9 cellular contexts compared by ENCODE assay signal in genomic region chr3:187368765-187369450, GRCh38. TPM values are rescaled to one million over a fixed set of nuclear protein-coding genes. Genes with fewer than 3 reads are reported as not detected.
DNase-seq lines count a peak whose midpoint lies in the region; ATAC-seq and TF ChIP-seq lines count a peak whose summit lies in the region.
"Had no signal": no experiment of that assay in that cellular context is flagged by ENCODE, and none has a peak within 500 bp of the region (broad histone marks: within the 10 kb centered on the region; RNA-seq: fewer than 3 reads in every experiment).

No MANE protein-coding gene starts in this region.

- no peak for TF ChIP-seq EP300 in stomach (IDR thresholded peaks at IDR 0.05)

- CTCF ChIA-PET in T-cell (lab: Charles Lee): interaction anchor here (0.7 to 1.4 kb wide), 7 partner anchors 33 to 371 kb away, joined by 3 to 6 read pairs (median 4); no protein-coding TSS in a partner anchor

- H3K9me3 ChIP-seq in left ventricle myocardium inferior (replicated peaks): no peaks in the 10 kb centered on the region
- H3K9me3 ChIP-seq in stomach: no peaks in the 10 kb centered on the region

- H3K4me1 Mint-ChIP-seq in T-cell: peaks cover 31 to 50% (median 36%) of the 10 kb centered on the region in 3 donors

- in situ Hi-C loops in G401 (cut with HindIII; ENCODE audit: low sequenced_read_pairs): no loop called here

- H3K4me1 ChIP-seq in left ventricle myocardium inferior (peaks cover 23% of the 10 kb centered on the region), stomach (peaks cover 6 to 27% (median 16%) of the 10 kb centered on the region in 4 donors)

- intact Hi-C loops in left ventricle myocardium inferior (cut with micrococcal nuclease) (no loop called here), stomach (cut with DNase I; ENCODE audit: low total_unique reads) (no loop called here)

- H3K36me3 Mint-ChIP-seq in T-cell: peaks cover 43% of the 10 kb centered on the region

- 8 to 31% (median 20%) methylated on average over 4 of the region's 4 CpGs for WGBS in stomach, 5 donors

- TF ChIP-seq CTCF in left ventricle myocardium inferior (IDR thresholded peaks at IDR 0.05; ENCODE audit: borderline replicate concordance) (no peak), stomach (IDR thresholded peaks at IDR 0.05) (no peak)

- H3K4me3 Mint-ChIP-seq in T-cell: peak overlapping the region; percentile 91 to 96 (median 95)

- H3K27ac ChIP-seq in left ventricle myocardium inferior (replicated peaks) (peak overlapping the region; percentile 90), stomach (peak overlapping the region; percentile 89 to 97 (median 94))

- peaks cover 0 to 16% (median 0%) of the 10 kb centered on the region in 3 donors for H3K9me3 Mint-ChIP-seq in T-cell

- peaks cover 17% of the 10 kb centered on the region for H3K36me3 ChIP-seq in left ventricle myocardium inferior
- peaks cover 0 to 25% (median 18%) of the 10 kb centered on the region in 4 donors for H3K36me3 ChIP-seq in stomach

- peak; percentile 37 for ATAC-seq in HG02759 (IDR thresholded peaks at IDR 0.05; ENCODE audit: unreplicated experiment)
- ATAC-seq in T-cell (replicated peaks in 1 of 4): peak; percentile 28 to 43 (median 36)
- ATAC-seq in GM18873 (IDR thresholded peaks at IDR 0.05; ENCODE audit: low FRiP score, unreplicated experiment): no peak
- ATAC-seq: HCT116 had no signal

- DNase-seq in T-cell (peak in 1 of 34 experiments; percentile 3), left ventricle myocardium inferior (no peak), stomach (no peak), G401 (ENCODE audit: low spot score) (no peak)
- DNase-seq in activated CD8-positive, alpha-beta memory T cell treated with anti-CD3 and anti-CD28 coated beads, Interleukin-2, amount 50 U/mL, for 48 hours: no peak

- no peak for TF ChIP-seq POLR2A in stomach (IDR thresholded peaks at IDR 0.05)

- H3K4me3 ChIP-seq in GM08714 (ENCODE audit: low read length) (peak overlapping the region; percentile 99), left ventricle myocardium inferior (peak overlapping the region; percentile 67), stomach (peak overlapping the region; percentile 52 to 57 (median 55))

- no peaks in the 10 kb centered on the region for H3K27me3 ChIP-seq in left ventricle myocardium inferior (ENCODE audit: low read depth)
- no peaks in the 10 kb centered on the region for H3K27me3 ChIP-seq in stomach

- H3K27ac Mint-ChIP-seq in T-cell: peak overlapping the region; percentile 98 to 99

- no peaks in the 10 kb centered on the region for H3K27me3 Mint-ChIP-seq in T-cell

- POLR2A ChIA-PET in T-cell (lab: Charles Lee): interaction anchor here in 1 of 2 donors (0.6 to 0.7 kb wide), 2 partner anchors 156 to 1451 kb away, joined by 3 read pairs; no protein-coding TSS in a partner anchor

RNA-seq across cellular contexts. Expression of gene RTP4, which starts 0.7 kb away (rescaled TPM):
- total RNA-seq in T-cell: 10 to 100 TPM in 1 of 5 donors, 1 to 10 TPM in 4; 2.1 to 10.4 (median 6.0) TPM
- total RNA-seq in left ventricle myocardium inferior: 0.93 TPM
- 10 to 100 TPM in 1 of 5 donors, 1 to 10 TPM in 2, not detected in 2; 3.6 to 65.3 (median 4.2) TPM for total RNA-seq in stomach
- polyA plus RNA-seq in stomach: 10 to 100 TPM in 1 of 3 donors, 1 to 10 TPM in 2; 5.2 to 13.6 (median 7.4) TPM
- total RNA-seq in G401 (2014; rRNA removed; shearing (Covaris generic)): not detected in 2 replicates
